In genomic region chr1:35640380-35641232, GRCh38 we compare ENCODE assay signal across 1 cellular context.
TF ChIP-seq lines count a peak whose summit lies in the region.

No MANE protein-coding gene starts in this region.

TF ChIP-seq in SK-N-SH, 30 proteins besides CTCF, POLR2A, EP300 and RAD21 (continued from another document):
- TF ChIP-seq PBX3 (IDR thresholded peaks at IDR 0.05), result no peak
- TF ChIP-seq USF1 (IDR thresholded peaks at IDR 0.05; ENCODE audit: borderline replicate concordance, low read depth), result no peak
- no peak for TF ChIP-seq GABPA (IDR thresholded peaks at IDR 0.05; ENCODE audit: low read depth)
- TF ChIP-seq MXI1 (IDR thresholded peaks at IDR 0.05; ENCODE audit: low read depth, low read length), result no peak
TF ChIP-seq in SK-N-SH: peak in this region for 0.
